ENCODE assay signal across 1 cellular context in the genomic region with DNA sequence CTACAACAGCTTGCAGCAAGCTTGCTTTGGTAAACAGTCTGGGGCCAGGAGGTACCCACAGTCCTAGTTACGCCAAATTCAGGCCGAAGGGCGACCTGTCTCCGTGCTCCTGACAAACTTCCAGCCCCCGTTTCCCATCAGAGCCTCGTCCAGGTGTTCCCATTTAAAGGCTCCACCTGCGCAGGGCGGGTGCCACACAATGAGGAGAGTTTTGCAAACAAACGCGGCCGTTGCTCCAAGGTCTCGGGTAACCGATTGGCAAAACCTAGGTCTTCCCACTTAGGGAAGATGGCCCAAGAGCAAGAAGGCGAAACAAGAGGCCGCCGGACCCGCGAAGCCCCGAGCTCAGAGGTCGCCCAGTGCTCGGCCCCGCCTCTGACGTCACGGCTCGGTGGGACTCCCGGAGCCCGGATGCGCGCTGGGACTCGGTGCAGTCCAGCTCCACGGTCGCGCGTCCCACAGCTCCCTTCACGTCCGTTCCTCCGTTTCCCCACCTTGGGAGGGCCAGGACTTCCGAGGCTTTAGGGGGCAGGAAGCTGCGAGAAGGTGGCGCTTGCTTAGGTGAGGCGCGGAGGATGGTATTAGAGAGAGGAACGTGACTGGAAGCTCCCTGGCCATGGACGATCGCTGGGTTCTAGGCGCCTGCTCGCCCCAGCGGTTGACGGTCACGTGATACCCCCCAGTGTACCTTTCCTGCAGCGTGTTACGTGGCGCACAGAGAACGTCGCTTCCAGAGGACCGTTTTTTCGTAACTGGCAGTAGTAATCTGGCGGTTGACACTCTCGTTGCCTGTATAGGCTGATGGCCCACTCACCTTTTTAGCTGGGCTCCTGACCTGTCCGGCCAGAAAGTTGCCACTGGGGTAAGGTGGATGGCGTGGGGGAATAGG.
TF ChIP-seq lines count a peak whose summit lies in the region.

No MANE protein-coding gene starts in this region.

TF ChIP-seq in HepG2, 621 proteins besides CTCF, POLR2A, EP300 and RAD21 (continued from another document and continues in another):
- TF ChIP-seq, protein P1, sequence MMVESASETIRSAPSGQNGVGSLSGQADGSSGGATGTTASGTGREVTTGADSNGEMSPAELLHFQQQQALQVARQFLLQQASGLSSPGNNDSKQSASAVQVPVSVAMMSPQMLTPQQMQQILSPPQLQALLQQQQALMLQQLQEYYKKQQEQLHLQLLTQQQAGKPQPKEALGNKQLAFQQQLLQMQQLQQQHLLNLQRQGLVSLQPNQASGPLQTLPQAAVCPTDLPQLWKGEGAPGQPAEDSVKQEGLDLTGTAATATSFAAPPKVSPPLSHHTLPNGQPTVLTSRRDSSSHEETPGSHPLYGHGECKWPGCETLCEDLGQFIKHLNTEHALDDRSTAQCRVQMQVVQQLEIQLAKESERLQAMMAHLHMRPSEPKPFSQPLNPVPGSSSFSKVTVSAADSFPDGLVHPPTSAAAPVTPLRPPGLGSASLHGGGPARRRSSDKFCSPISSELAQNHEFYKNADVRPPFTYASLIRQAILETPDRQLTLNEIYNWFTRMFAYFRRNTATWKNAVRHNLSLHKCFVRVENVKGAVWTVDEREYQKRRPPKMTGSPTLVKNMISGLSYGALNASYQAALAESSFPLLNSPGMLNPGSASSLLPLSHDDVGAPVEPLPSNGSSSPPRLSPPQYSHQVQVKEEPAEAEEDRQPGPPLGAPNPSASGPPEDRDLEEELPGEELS (CRISPR knock-in tag; IDR thresholded peaks at IDR 0.05), result peak; percentile 46
- TF ChIP-seq, protein P2, sequence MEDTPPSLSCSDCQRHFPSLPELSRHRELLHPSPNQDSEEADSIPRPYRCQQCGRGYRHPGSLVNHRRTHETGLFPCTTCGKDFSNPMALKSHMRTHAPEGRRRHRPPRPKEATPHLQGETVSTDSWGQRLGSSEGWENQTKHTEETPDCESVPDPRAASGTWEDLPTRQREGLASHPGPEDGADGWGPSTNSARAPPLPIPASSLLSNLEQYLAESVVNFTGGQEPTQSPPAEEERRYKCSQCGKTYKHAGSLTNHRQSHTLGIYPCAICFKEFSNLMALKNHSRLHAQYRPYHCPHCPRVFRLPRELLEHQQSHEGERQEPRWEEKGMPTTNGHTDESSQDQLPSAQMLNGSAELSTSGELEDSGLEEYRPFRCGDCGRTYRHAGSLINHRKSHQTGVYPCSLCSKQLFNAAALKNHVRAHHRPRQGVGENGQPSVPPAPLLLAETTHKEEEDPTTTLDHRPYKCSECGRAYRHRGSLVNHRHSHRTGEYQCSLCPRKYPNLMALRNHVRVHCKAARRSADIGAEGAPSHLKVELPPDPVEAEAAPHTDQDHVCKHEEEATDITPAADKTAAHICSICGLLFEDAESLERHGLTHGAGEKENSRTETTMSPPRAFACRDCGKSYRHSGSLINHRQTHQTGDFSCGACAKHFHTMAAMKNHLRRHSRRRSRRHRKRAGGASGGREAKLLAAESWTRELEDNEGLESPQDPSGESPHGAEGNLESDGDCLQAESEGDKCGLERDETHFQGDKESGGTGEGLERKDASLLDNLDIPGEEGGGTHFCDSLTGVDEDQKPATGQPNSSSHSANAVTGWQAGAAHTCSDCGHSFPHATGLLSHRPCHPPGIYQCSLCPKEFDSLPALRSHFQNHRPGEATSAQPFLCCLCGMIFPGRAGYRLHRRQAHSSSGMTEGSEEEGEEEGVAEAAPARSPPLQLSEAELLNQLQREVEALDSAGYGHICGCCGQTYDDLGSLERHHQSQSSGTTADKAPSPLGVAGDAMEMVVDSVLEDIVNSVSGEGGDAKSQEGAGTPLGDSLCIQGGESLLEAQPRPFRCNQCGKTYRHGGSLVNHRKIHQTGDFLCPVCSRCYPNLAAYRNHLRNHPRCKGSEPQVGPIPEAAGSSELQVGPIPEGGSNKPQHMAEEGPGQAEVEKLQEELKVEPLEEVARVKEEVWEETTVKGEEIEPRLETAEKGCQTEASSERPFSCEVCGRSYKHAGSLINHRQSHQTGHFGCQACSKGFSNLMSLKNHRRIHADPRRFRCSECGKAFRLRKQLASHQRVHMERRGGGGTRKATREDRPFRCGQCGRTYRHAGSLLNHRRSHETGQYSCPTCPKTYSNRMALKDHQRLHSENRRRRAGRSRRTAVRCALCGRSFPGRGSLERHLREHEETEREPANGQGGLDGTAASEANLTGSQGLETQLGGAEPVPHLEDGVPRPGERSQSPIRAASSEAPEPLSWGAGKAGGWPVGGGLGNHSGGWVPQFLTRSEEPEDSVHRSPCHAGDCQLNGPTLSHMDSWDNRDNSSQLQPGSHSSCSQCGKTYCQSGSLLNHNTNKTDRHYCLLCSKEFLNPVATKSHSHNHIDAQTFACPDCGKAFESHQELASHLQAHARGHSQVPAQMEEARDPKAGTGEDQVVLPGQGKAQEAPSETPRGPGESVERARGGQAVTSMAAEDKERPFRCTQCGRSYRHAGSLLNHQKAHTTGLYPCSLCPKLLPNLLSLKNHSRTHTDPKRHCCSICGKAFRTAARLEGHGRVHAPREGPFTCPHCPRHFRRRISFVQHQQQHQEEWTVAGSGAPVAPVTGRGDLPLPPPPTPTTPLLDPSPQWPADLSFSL (CRISPR knock-in tag; IDR thresholded peaks at IDR 0.05), result no peak
- TF ChIP-seq SOX6 (IDR thresholded peaks at IDR 0.05) (no peak), SOX6 (CRISPR knock-in tag; IDR thresholded peaks at IDR 0.05) (peak; percentile 47), ZNF337 (CRISPR knock-in tag; IDR thresholded peaks at IDR 0.05; ENCODE audit: borderline replicate concordance, low read depth) (no peak), SIX4 (CRISPR knock-in tag; IDR thresholded peaks at IDR 0.05) (0 out of 2 replicates have a peak, but pooled peaks have one; percentile 51), ZC3H13 (CRISPR knock-in tag; IDR thresholded peaks at IDR 0.05) (peak; percentile 90), SALL2 (CRISPR knock-in tag; IDR thresholded peaks at IDR 0.05) (no peak), ZNF501 (CRISPR knock-in tag; IDR thresholded peaks at IDR 0.05) (no peak; the same call in 1 of the 2 replicates), PHF8 (CRISPR knock-in tag; IDR thresholded peaks at IDR 0.05) (peak; percentile 93), MED8 (CRISPR knock-in tag; IDR thresholded peaks at IDR 0.05; ENCODE audit: insufficient replicate concordance) (peak; percentile 90), HNF4G (IDR thresholded peaks at IDR 0.05; ENCODE audit: borderline replicate concordance, low read depth, low read length) (peak; percentile 71), HNF4G (CRISPR knock-in tag; IDR thresholded peaks at IDR 0.05; ENCODE audit: borderline replicate concordance, low read depth) (no peak; the same call in none of the 2 replicates), LCORL (IDR thresholded peaks at IDR 0.05) (no peak), LCORL (CRISPR knock-in tag; IDR thresholded peaks at IDR 0.05) (peak; percentile 55; the same call in 1 of the 2 replicates), ZNF572 (CRISPR knock-in tag; IDR thresholded peaks at IDR 0.05) (no peak), ZNF333 (CRISPR knock-in tag; IDR thresholded peaks at IDR 0.05; ENCODE audit: borderline replicate concordance) (peak; percentile 74), NFKB2 (CRISPR knock-in tag; IDR thresholded peaks at IDR 0.05; ENCODE audit: borderline replicate concordance) (peak; percentile 75; the same call in 1 of the 2 replicates), ZFP82 (CRISPR knock-in tag; IDR thresholded peaks at IDR 0.05; ENCODE audit: borderline replicate concordance) (no peak), SRSF1 (optimal IDR thresholded peaks at IDR 0.05; ENCODE audit: low read depth, low read length) (peak; percentile 70), IKZF4 (CRISPR knock-in tag; IDR thresholded peaks at IDR 0.05; ENCODE audit: borderline replicate concordance, low read depth, not compliant biosample characterization) (no peak), NFKBIZ (CRISPR knock-in tag; IDR thresholded peaks at IDR 0.05) (peak; percentile 44; the same call in 1 of the 2 replicates), POLR2AphosphoS2 (IDR thresholded peaks at IDR 0.05; ENCODE audit: low read depth, low read length) (0 out of 2 replicates have a peak, but pooled peaks have one; percentile 41), RBM22 (optimal IDR thresholded peaks at IDR 0.05; ENCODE audit: low read length) (no peak), CHCHD3 (CRISPR knock-in tag; IDR thresholded peaks at IDR 0.05) (no peak), NBN (conservative IDR thresholded peaks at IDR 0.05) (no peak), FIP1L1 (IDR thresholded peaks at IDR 0.05; ENCODE audit: borderline replicate concordance, insufficient read depth, low read depth, low read length) (no peak), YY1 (IDR thresholded peaks at IDR 0.05; ENCODE audit: insufficient read depth, insufficient replicate concordance, low read depth, low read length) (peak; percentile 88), ZNF670 (CRISPR knock-in tag; IDR thresholded peaks at IDR 0.05; ENCODE audit: borderline replicate concordance) (0 out of 2 replicates have a peak, but pooled peaks have one; percentile 10), SOX13 (IDR thresholded peaks at IDR 0.05) (no peak), SOX13 (CRISPR knock-in tag; conservative IDR thresholded peaks at IDR 0.05 in 1 of 2, IDR thresholded peaks at IDR 0.05 in 1 of 2) (no peak; a peak in 1 of 4 replicates), U2AF2 (IDR thresholded peaks at IDR 0.05; ENCODE audit: low read depth, low read length) (no peak), ZNF747 (CRISPR knock-in tag; IDR thresholded peaks at IDR 0.05; ENCODE audit: borderline replicate concordance) (no peak), EHMT2 (IDR thresholded peaks at IDR 0.05; ENCODE audit: borderline replicate concordance, low read depth, low read length) (no peak), RBM39 (IDR thresholded peaks at IDR 0.05; ENCODE audit: low read depth, low read length, poor library complexity, severe bottlenecking) (peak; percentile 35), FOSL1 (CRISPR knock-in tag; IDR thresholded peaks at IDR 0.05; ENCODE audit: borderline replicate concordance) (no peak), ZNF556 (CRISPR knock-in tag; IDR thresholded peaks at IDR 0.05; ENCODE audit: borderline replicate concordance) (peak; percentile 77; the same call in 1 of the 2 replicates), XBP1 (CRISPR knock-in tag; IDR thresholded peaks at IDR 0.05) (no peak; the same call in 1 of the 2 replicates), BCL6 (CRISPR knock-in tag; IDR thresholded peaks at IDR 0.05) (no peak), REPIN1 (CRISPR knock-in tag; IDR thresholded peaks at IDR 0.05; ENCODE audit: borderline replicate concordance, low read depth) (no peak), FOXC1 (CRISPR knock-in tag; IDR thresholded peaks at IDR 0.05; ENCODE audit: borderline replicate concordance) (no peak), FOXM1 (CRISPR knock-in tag; IDR thresholded peaks at IDR 0.05) (no peak), ZNF230 (CRISPR knock-in tag; IDR thresholded peaks at IDR 0.05) (peak; percentile 71; the same call in 1 of the 2 replicates), ZNF431 (CRISPR knock-in tag; IDR thresholded peaks at IDR 0.05; ENCODE audit: borderline replicate concordance, low read depth) (no peak), ZSCAN9 (CRISPR knock-in tag; IDR thresholded peaks at IDR 0.05; ENCODE audit: borderline replicate concordance) (no peak; the same call in 1 of the 2 replicates)
- TF ChIP-seq, protein P3, sequence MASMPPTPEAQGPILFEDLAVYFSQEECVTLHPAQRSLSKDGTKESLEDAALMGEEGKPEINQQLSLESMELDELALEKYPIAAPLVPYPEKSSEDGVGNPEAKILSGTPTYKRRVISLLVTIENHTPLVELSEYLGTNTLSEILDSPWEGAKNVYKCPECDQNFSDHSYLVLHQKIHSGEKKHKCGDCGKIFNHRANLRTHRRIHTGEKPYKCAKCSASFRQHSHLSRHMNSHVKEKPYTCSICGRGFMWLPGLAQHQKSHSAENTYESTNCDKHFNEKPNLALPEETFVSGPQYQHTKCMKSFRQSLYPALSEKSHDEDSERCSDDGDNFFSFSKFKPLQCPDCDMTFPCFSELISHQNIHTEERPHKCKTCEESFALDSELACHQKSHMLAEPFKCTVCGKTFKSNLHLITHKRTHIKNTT (CRISPR knock-in tag; IDR thresholded peaks at IDR 0.05), result no peak
- TF ChIP-seq, protein P4, sequence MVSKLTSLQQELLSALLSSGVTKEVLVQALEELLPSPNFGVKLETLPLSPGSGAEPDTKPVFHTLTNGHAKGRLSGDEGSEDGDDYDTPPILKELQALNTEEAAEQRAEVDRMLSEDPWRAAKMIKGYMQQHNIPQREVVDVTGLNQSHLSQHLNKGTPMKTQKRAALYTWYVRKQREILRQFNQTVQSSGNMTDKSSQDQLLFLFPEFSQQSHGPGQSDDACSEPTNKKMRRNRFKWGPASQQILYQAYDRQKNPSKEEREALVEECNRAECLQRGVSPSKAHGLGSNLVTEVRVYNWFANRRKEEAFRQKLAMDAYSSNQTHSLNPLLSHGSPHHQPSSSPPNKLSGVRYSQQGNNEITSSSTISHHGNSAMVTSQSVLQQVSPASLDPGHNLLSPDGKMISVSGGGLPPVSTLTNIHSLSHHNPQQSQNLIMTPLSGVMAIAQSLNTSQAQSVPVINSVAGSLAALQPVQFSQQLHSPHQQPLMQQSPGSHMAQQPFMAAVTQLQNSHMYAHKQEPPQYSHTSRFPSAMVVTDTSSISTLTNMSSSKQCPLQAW (CRISPR knock-in tag; IDR thresholded peaks at IDR 0.05), result no peak; the same call in 1 of the 2 replicates
- TF ChIP-seq, protein P5, sequence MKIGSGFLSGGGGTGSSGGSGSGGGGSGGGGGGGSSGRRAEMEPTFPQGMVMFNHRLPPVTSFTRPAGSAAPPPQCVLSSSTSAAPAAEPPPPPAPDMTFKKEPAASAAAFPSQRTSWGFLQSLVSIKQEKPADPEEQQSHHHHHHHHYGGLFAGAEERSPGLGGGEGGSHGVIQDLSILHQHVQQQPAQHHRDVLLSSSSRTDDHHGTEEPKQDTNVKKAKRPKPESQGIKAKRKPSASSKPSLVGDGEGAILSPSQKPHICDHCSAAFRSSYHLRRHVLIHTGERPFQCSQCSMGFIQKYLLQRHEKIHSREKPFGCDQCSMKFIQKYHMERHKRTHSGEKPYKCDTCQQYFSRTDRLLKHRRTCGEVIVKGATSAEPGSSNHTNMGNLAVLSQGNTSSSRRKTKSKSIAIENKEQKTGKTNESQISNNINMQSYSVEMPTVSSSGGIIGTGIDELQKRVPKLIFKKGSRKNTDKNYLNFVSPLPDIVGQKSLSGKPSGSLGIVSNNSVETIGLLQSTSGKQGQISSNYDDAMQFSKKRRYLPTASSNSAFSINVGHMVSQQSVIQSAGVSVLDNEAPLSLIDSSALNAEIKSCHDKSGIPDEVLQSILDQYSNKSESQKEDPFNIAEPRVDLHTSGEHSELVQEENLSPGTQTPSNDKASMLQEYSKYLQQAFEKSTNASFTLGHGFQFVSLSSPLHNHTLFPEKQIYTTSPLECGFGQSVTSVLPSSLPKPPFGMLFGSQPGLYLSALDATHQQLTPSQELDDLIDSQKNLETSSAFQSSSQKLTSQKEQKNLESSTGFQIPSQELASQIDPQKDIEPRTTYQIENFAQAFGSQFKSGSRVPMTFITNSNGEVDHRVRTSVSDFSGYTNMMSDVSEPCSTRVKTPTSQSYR (CRISPR knock-in tag; IDR thresholded peaks at IDR 0.05; ENCODE audit: borderline replicate concordance), result no peak
- TF ChIP-seq, protein P6, sequence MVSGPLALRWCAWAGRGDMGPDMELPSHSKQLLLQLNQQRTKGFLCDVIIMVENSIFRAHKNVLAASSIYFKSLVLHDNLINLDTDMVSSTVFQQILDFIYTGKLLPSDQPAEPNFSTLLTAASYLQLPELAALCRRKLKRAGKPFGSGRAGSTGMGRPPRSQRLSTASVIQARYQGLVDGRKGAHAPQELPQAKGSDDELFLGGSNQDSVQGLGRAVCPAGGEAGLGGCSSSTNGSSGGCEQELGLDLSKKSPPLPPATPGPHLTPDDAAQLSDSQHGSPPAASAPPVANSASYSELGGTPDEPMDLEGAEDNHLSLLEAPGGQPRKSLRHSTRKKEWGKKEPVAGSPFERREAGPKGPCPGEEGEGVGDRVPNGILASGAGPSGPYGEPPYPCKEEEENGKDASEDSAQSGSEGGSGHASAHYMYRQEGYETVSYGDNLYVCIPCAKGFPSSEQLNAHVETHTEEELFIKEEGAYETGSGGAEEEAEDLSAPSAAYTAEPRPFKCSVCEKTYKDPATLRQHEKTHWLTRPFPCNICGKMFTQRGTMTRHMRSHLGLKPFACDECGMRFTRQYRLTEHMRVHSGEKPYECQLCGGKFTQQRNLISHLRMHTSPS (CRISPR knock-in tag; IDR thresholded peaks at IDR 0.05; ENCODE audit: low read depth), result no peak
